In the genomic region with DNA sequence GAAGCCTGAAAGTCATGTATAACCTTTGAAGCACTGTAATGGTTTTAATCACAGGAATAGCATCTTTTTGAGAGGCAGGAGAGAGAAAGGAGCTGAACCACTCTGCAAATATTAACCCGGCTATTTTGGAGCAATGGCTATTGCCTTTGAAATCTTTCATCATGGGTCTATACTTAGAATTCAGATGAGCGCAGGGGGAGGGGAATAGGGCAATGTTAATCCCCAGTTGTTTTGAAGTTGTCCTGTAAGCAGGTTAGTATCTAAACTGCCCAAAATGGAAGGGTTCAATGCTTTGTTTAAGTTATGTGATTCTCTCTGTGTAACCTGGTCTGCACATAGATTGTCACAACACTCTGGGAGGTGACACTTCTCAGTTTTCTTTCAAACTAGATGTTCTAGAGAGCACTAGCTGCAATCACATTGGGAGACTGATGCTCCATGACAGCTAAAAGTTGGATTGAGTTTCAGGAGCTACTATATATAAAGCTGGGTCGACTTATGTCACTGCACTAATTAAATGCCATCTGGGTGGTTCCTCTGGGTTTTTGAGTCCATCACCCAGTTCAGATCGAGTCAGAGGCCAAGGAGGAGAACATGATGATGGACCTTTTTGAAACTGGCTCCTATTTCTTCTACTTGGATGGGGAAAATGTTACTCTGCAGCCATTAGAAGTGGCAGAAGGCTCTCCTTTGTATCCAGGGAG, we compare ENCODE assay signal across 21 cellular contexts. TPM values are rescaled to one million over a fixed set of nuclear protein-coding genes. Genes with fewer than 3 reads are reported as not detected.
A peak's percentile ranks its signal among the peaks of the same experiment; 100 is the strongest.
DNase-seq lines count a peak whose midpoint lies in the region; ATAC-seq and TF ChIP-seq lines count a peak whose summit lies in the region.
"Had no signal": no experiment of that assay in that cellular context is flagged by ENCODE, and none has a peak within 500 bp of the region (broad histone marks: within the 10 kb centered on the region; RNA-seq: fewer than 3 reads in every experiment).

A gene (plus strand): TSS at position 509 of the 704 bp plus-strand sequence. CDS start 86 bp downstream, at position 595.

- WGBS in heart right ventricle, 2 donors = 62 to 64% methylated on average over 4 of the region's 4 CpGs

- DNase-seq in heart right ventricle = no peak
- no peak for DNase-seq in left ventricle myocardium superior
- DNase-seq in epithelial cell of proximal tubule (ENCODE audit: low read depth) = no peak
- no peak for DNase-seq in type B pancreatic cell (ENCODE audit: extremely low spot score, unreplicated experiment)
- DNase-seq in effector memory CD4-positive, alpha-beta T cell = no peak
- DNase-seq in NCI-H2081 (lab: John Stamatoyannopoulos, UW) = no peak
- DNase-seq: activated CD4-positive, alpha-beta T cell treated with anti-CD3 and anti-CD28 coated beads for 4 hours; activated T-cell treated with anti-CD3 and anti-CD28 coated beads, Interleukin-2, amount 50 U/mL, for 1 hour; GDM1; naive thymus-derived CD4-positive, alpha-beta T cell; NCI-H2029 treated with DMSO at 0.1 percent for 48 hours; NCI-H774 had no signal

- peak within 1 kb of the TSS; percentile 82 to 86 (median 83) for H3K27ac Mint-ChIP-seq in nephron
- H3K27ac Mint-ChIP-seq in type B pancreatic cell = no peak within 1 kb of the TSS
- H3K27ac Mint-ChIP-seq: naive thymus-derived CD4-positive, alpha-beta T cell; T-helper 2 cell treated with Interferon-gamma antibody and Interleukin-4, amounts not matched to agents 5 μg/mL and 100 μg/mL, for 36 hours had no signal

- intact Hi-C loops in heart right ventricle (cut with DNase I) (no loop called here), left ventricle myocardium superior (cut with micrococcal nuclease) (no loop called here)

- H3K4me3 ChIP-seq in heart right ventricle (peak within 1 kb of the TSS in 7 of 10 donors; percentile 9 to 27 (median 15)), epithelial cell of proximal tubule (ENCODE audit: low read depth, low read length) (peak within 1 kb of the TSS; percentile 33)
- H3K4me3 ChIP-seq in effector memory CD4-positive, alpha-beta T cell (ENCODE audit: insufficient read depth, low read depth, low read length, poor library complexity, severe bottlenecking) = no peak within 1 kb of the TSS
- H3K4me3 ChIP-seq: coronary artery had no signal

- peaks cover 0 to 14% (median 4%) of the 10 kb centered on the region in 9 donors for H3K4me1 ChIP-seq in heart right ventricle
- no peaks in the 10 kb centered on the region for H3K4me1 ChIP-seq in effector memory CD4-positive, alpha-beta T cell (ENCODE audit: control insufficient read depth, insufficient read depth, low read length, poor library complexity, severe bottlenecking)

- no peak for TF ChIP-seq CTCF in heart right ventricle (IDR thresholded peaks at IDR 0.05)
- no peak for TF ChIP-seq CTCF in epithelial cell of proximal tubule (conservative IDR thresholded peaks at IDR 0.05; ENCODE audit: low read depth, low read length)
- TF ChIP-seq CTCF in nephron (IDR thresholded peaks at IDR 0.05; ENCODE audit: unreplicated experiment in 3 of 3) = no peak
- TF ChIP-seq CTCF in type B pancreatic cell (conservative IDR thresholded peaks at IDR 0.05) = no peak

- H3K27me3 Mint-ChIP-seq in nephron (ENCODE audit: low read depth) (peaks cover 55% of the 10 kb centered on the region), type B pancreatic cell (peaks cover 64% of the 10 kb centered on the region)

- no peaks in the 10 kb centered on the region for H3K36me3 ChIP-seq in heart right ventricle
- H3K36me3 ChIP-seq in effector memory CD4-positive, alpha-beta T cell (ENCODE audit: control insufficient read depth, insufficient read depth, low read length) = no peaks in the 10 kb centered on the region

- H3K4me1 Mint-ChIP-seq in nephron (peaks cover 38% of the 10 kb centered on the region), type B pancreatic cell (ENCODE audit: unreplicated experiment) (peaks cover 21% of the 10 kb centered on the region)

- H3K4me3 Mint-ChIP-seq in nephron = peak within 1 kb of the TSS; percentile 85 to 98 (median 89)
- peak within 1 kb of the TSS; percentile 88 for H3K4me3 Mint-ChIP-seq in type B pancreatic cell

- H3K27me3 ChIP-seq in heart right ventricle = peaks cover 0 to 32% (median 21%) of the 10 kb centered on the region in 7 donors
- H3K27me3 ChIP-seq in effector memory CD4-positive, alpha-beta T cell (replicated peaks; ENCODE audit: control insufficient read depth, insufficient read depth, low read length, poor library complexity, severe bottlenecking) = no peaks in the 10 kb centered on the region

- no peaks in the 10 kb centered on the region for H3K36me3 Mint-ChIP-seq in nephron (ENCODE audit: low read depth)
- H3K36me3 Mint-ChIP-seq in type B pancreatic cell = peaks cover 4% of the 10 kb centered on the region

- H3K9me3 ChIP-seq in heart right ventricle = no peaks in the 10 kb centered on the region
- no peaks in the 10 kb centered on the region for H3K9me3 ChIP-seq in effector memory CD4-positive, alpha-beta T cell (ENCODE audit: control insufficient read depth, low read length)

- ATAC-seq in heart right ventricle (no peak), left ventricle myocardium superior (no peak), HG03378 (IDR thresholded peaks at IDR 0.05; ENCODE audit: unreplicated experiment) (no peak)
- ATAC-seq: naive thymus-derived CD4-positive, alpha-beta T cell had no signal

- no peaks in the 10 kb centered on the region for H3K9me3 Mint-ChIP-seq in nephron
- no peaks in the 10 kb centered on the region for H3K9me3 Mint-ChIP-seq in type B pancreatic cell
- H3K9me3 Mint-ChIP-seq: T-helper 2 cell treated with Interferon-gamma antibody and Interleukin-4, amounts not matched to agents 5 μg/mL and 100 μg/mL, for 36 hours had no signal

- H3K27ac ChIP-seq in heart right ventricle = no peak within 1 kb of the TSS
- H3K27ac ChIP-seq in effector memory CD4-positive, alpha-beta T cell (ENCODE audit: insufficient read depth, low read length, poor library complexity, severe bottlenecking) = no peak within 1 kb of the TSS
- H3K27ac ChIP-seq: coronary artery, RWPE1 had no signal

RNA-seq across cellular contexts. Expression of the gene that starts here (rescaled TPM):
- total RNA-seq in heart right ventricle = under 1 TPM in 2 of 10 donors, not detected in 8; 0.23 to 0.45 TPM
- polyA plus RNA-seq in heart right ventricle = under 1 TPM in 1 of 2 donors, not detected in 1; 0.04 TPM
- not detected for total RNA-seq in left ventricle myocardium superior
- total RNA-seq in epithelial cell of proximal tubule = 0.14 TPM in 1 of 2 replicates, not detected in the other
- total RNA-seq in type B pancreatic cell (ENCODE audit: low replicate concordance) = 1.4 TPM in 1 of 2 replicates, not detected in the other
- total RNA-seq: A172; H4; kidney; M059J; naive thymus-derived CD4-positive, alpha-beta T cell had no signal
- polyA plus RNA-seq: naive thymus-derived CD4-positive, alpha-beta T cell had no signal
